In the genomic region with DNA sequence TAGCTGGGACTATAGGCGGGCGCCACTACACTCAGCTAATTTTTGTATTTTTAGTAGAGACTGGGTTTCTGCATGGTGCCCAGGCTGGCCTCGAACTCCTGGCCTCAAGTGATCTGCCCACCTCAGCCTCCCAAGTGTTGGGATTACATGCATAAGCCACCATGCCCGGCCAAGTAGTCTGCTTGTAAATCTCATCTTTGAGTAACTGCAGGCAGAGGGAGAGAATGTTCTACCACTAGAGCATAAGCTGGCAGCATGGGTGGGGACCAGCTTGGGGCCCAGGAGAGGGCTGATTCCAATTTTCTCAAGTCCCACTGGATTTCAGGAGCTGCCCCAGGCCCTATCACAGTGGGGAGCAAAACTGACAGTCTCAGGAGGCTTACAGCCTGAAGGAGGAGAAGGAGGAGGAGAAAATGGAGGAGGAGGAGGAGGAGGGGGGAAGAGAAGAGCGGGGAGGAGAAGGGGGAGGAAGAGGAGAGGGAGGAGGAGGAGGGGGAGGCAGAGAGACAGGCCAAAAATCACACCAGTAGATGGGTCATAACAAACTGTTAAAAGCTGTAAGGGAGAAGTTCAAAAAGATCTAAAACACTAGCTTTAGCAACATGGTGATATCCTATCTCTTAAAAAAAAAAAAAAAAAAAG, we compare ENCODE assay signal across 21 cellular contexts.
DNase-seq lines count a peak whose midpoint lies in the region; ATAC-seq and TF ChIP-seq lines count a peak whose summit lies in the region.
"Had no signal": no experiment of that assay in that cellular context is flagged by ENCODE, and none has a peak within 500 bp of the region (broad histone marks: within the 10 kb centered on the region; RNA-seq: fewer than 3 reads in every experiment).

No MANE protein-coding gene starts in this region.

- intact Hi-C loops in A673 (cut with micrococcal nuclease; ENCODE audit: unreplicated experiment), result no loop called here
- intact Hi-C loops in activated CD4-positive, alpha-beta T cell treated with anti-CD3 and anti-CD28 coated beads, Interleukin-2, amount 10 ng/mL, durations not matched to agents 24 days and 14 days (cut with micrococcal nuclease), result no loop called here

- peaks cover 14% of the 10 kb centered on the region for H3K4me1 Mint-ChIP-seq in WTC11
- peaks cover 20% of the 10 kb centered on the region for H3K4me1 Mint-ChIP-seq in neural progenitor cell
- H3K4me1 Mint-ChIP-seq in activated CD4-positive, alpha-beta T cell treated with anti-CD3 and anti-CD28 coated beads, Interleukin-2, amount 10 ng/mL, durations not matched to agents 24 days and 14 days, result peaks cover 7% of the 10 kb centered on the region

- CTCF ChIA-PET in A673 (lab: Charles Lee) (interaction anchor here (0.6 to 2.4 kb wide), 5 partner anchors 9 to 274 kb away, joined by 3 to 12 read pairs (median 4); no protein-coding TSS in a partner anchor), WTC11 (lab: Charles Lee) (interaction anchor here (0.7 to 5.6 kb wide), 5 partner anchors 9 to 520 kb away, joined by 3 to 93 read pairs (median 7); no protein-coding TSS in a partner anchor)

- H3K9me3 ChIP-seq in A673 (ENCODE audit: low read depth, low read length, poor library complexity, severe bottlenecking), result no peaks in the 10 kb centered on the region
- no peaks in the 10 kb centered on the region for H3K9me3 ChIP-seq in stomach smooth muscle (ENCODE audit: control insufficient read depth in 2 of 2, low read length in 2 of 2)
- H3K9me3 ChIP-seq in neural progenitor cell (ENCODE audit: low read depth), result no peaks in the 10 kb centered on the region
- H3K9me3 ChIP-seq: BE2C; BLaER1 treated with 17β-estradiol and CSF1 and Interleukin-3, amounts not matched to agents 10 nM and 100 nM; HAP-1 had no signal

- H3K27ac Mint-ChIP-seq in WTC11, result no peak overlapping the region
- H3K27ac Mint-ChIP-seq in neural progenitor cell, result no peak overlapping the region
- no peak overlapping the region for H3K27ac Mint-ChIP-seq in activated CD4-positive, alpha-beta T cell treated with anti-CD3 and anti-CD28 coated beads, Interleukin-2, amount 10 ng/mL, durations not matched to agents 24 days and 14 days
- H3K27ac Mint-ChIP-seq: CD14-positive monocyte; CD4-positive, alpha-beta T cell; CD8-positive, alpha-beta memory T cell had no signal

- H3K27me3 ChIP-seq in A673 (replicated peaks; ENCODE audit: insufficient read depth, low read depth, low read length, poor library complexity) (peaks cover 22% of the 10 kb centered on the region), stomach smooth muscle (ENCODE audit: control insufficient read depth in 1 of 2, insufficient read depth in 2 of 2, low read length in 2 of 2) (peaks cover 4 to 5% of the 10 kb centered on the region in 2 donors), neural progenitor cell (peaks cover 42% of the 10 kb centered on the region)

- TF ChIP-seq CTCF in A673 (conservative IDR thresholded peaks at IDR 0.05; ENCODE audit: low read depth, low read length) (no peak), WTC11 (IDR thresholded peaks at IDR 0.05) (no peak), neural progenitor cell (IDR thresholded peaks at IDR 0.05) (no peak)

- H3K4me3 ChIP-seq in A673 (ENCODE audit: low read depth, low read length, poor library complexity, severe bottlenecking), result no peak overlapping the region
- H3K4me3 ChIP-seq in stomach smooth muscle (ENCODE audit: low read length in 2 of 2), result no peak overlapping the region
- H3K4me3 ChIP-seq in neural progenitor cell, result no peak overlapping the region
- H3K4me3 ChIP-seq: BLaER1 treated with 17β-estradiol and CSF1 and Interleukin-3, amounts not matched to agents 10 nM and 100 nM; HAP-1 had no signal

- H3K36me3 Mint-ChIP-seq in WTC11 (no peaks in the 10 kb centered on the region), neural progenitor cell (no peaks in the 10 kb centered on the region)
- no peaks in the 10 kb centered on the region for H3K36me3 Mint-ChIP-seq in activated CD4-positive, alpha-beta T cell treated with anti-CD3 and anti-CD28 coated beads, Interleukin-2, amount 10 ng/mL, durations not matched to agents 24 days and 14 days (ENCODE audit: low read depth)
- H3K36me3 Mint-ChIP-seq: CD14-positive monocyte; CD8-positive, alpha-beta memory T cell had no signal

- peaks cover 4% of the 10 kb centered on the region; the same call in 1 of the 2 replicates for H3K9me3 Mint-ChIP-seq in WTC11
- no peaks in the 10 kb centered on the region for H3K9me3 Mint-ChIP-seq in neural progenitor cell
- H3K9me3 Mint-ChIP-seq in activated CD4-positive, alpha-beta T cell treated with anti-CD3 and anti-CD28 coated beads, Interleukin-2, amount 10 ng/mL, durations not matched to agents 24 days and 14 days, result no peaks in the 10 kb centered on the region
- H3K9me3 Mint-ChIP-seq: CD4-positive, alpha-beta T cell had no signal

- H3K4me3 Mint-ChIP-seq in WTC11 (no peak overlapping the region), neural progenitor cell (no peak overlapping the region)
- H3K4me3 Mint-ChIP-seq in activated CD4-positive, alpha-beta T cell treated with anti-CD3 and anti-CD28 coated beads, Interleukin-2, amount 10 ng/mL, durations not matched to agents 24 days and 14 days, result no peak overlapping the region
- H3K4me3 Mint-ChIP-seq: CD4-positive, alpha-beta T cell; CD8-positive, alpha-beta memory T cell had no signal

- no peak for ATAC-seq in WTC11

- BruUV-seq in A673 (replicated peaks; lab: Mats Ljungman, UMichigan), result no TSS peak

- no peaks in the 10 kb centered on the region for H3K4me1 ChIP-seq in A673 (ENCODE audit: insufficient read depth, low read length, poor library complexity, severe bottlenecking)
- H3K4me1 ChIP-seq in stomach smooth muscle (ENCODE audit: control insufficient read depth, insufficient read depth, low read length), result peaks cover 54% of the 10 kb centered on the region
- peaks cover 3% of the 10 kb centered on the region for H3K4me1 ChIP-seq in neural progenitor cell
- H3K4me1 ChIP-seq: BE2C had no signal

- POLR2A ChIA-PET in A673 (lab: Charles Lee; ENCODE audit: low non-redundant PET), result interaction anchor here (0.6 kb wide), 1 partner anchor 17 kb away, joined by 10 read pairs; no protein-coding TSS in a partner anchor
- POLR2A ChIA-PET in WTC11 (lab: Charles Lee), result interaction anchor here (0.6 kb wide), 2 partner anchors 34 to 47 kb away, joined by 3 read pairs; no protein-coding TSS in a partner anchor

- no peaks in the 10 kb centered on the region for H4K20me1 ChIP-seq in neural progenitor cell (ENCODE audit: low read depth)

- H3K9ac ChIP-seq in stomach smooth muscle (ENCODE audit: low read length in 2 of 2) (no peak overlapping the region), neural progenitor cell (no peak overlapping the region)
- H3K9ac ChIP-seq: BLaER1 treated with 17β-estradiol and CSF1 and Interleukin-3, amounts not matched to agents 10 nM and 100 nM had no signal

- H3K27ac ChIP-seq in A673 (ENCODE audit: low read depth, low read length, poor library complexity, severe bottlenecking), result no peak overlapping the region
- peak overlapping the region; percentile 85 for H3K27ac ChIP-seq in stomach smooth muscle (ENCODE audit: low read length)
- H3K27ac ChIP-seq in neural progenitor cell, result no peak overlapping the region
- H3K27ac ChIP-seq: 22Rv1; BLaER1 treated with 17β-estradiol and CSF1 and Interleukin-3, amounts not matched to agents 10 nM and 100 nM had no signal

- H3K79me2 ChIP-seq in neural progenitor cell (ENCODE audit: low read depth), result no peaks in the 10 kb centered on the region

- H3K27me3 Mint-ChIP-seq in WTC11 (ENCODE audit: low read depth) (peaks cover 39% of the 10 kb centered on the region), neural progenitor cell (ENCODE audit: insufficient read depth, low read depth) (peaks cover 31% of the 10 kb centered on the region)
- peaks cover 26% of the 10 kb centered on the region for H3K27me3 Mint-ChIP-seq in activated CD4-positive, alpha-beta T cell treated with anti-CD3 and anti-CD28 coated beads, Interleukin-2, amount 10 ng/mL, durations not matched to agents 24 days and 14 days

- no peaks in the 10 kb centered on the region for H3F3A ChIP-seq in neural progenitor cell (ENCODE audit: low read depth)

- H3K36me3 ChIP-seq in A673 (ENCODE audit: insufficient read depth, low read length, poor library complexity, severe bottlenecking), result no peaks in the 10 kb centered on the region
- H3K36me3 ChIP-seq in stomach smooth muscle (ENCODE audit: control insufficient read depth in 2 of 2, insufficient read depth in 2 of 2, low read length in 2 of 2), result no peaks in the 10 kb centered on the region
- H3K36me3 ChIP-seq in neural progenitor cell, result no peaks in the 10 kb centered on the region
- H3K36me3 ChIP-seq: BE2C; BLaER1 treated with 17β-estradiol and CSF1 and Interleukin-3, amounts not matched to agents 10 nM and 100 nM; HAP-1 had no signal

- H2AFZ ChIP-seq in neural progenitor cell (replicated peaks), result no peak overlapping the region

- peak; percentile 18 for DNase-seq in A673 (ENCODE audit: low spot score)
- DNase-seq in WTC11 (ENCODE audit: low spot score), result no peak
- DNase-seq in left kidney (ENCODE audit: low read depth, low spot score), result peak; percentile 46
- DNase-seq in NCI-H1436 (lab: John Stamatoyannopoulos, UW), result no peak
- no peak for DNase-seq in neural progenitor cell (ENCODE audit: low spot score)
- DNase-seq in activated CD4-positive, alpha-beta T cell treated with anti-CD3 and anti-CD28 coated beads, Interleukin-2, amount 10 ng/mL, durations not matched to agents 24 days and 14 days, result no peak
- DNase-seq: ACHN; AML-193; BE2C; CD4-positive, alpha-beta T cell; CD8-positive, alpha-beta memory T cell; DMS 273 treated with DMSO at 0.1 percent for 48 hours; DMS79; EL; GF-D8; GOT3 had no signal

- no peak overlapping the region for H3K4me2 ChIP-seq in neural progenitor cell
- H3K4me2 ChIP-seq: BLaER1 treated with 17β-estradiol and CSF1 and Interleukin-3, amounts not matched to agents 10 nM and 100 nM had no signal

TF ChIP-seq in WTC11, 78 proteins besides CTCF, POLR2A, EP300 and RAD21:
- TF ChIP-seq ZNF121 (CRISPR knock-in tag; IDR thresholded peaks at IDR 0.05) (no peak), ZNF263 (CRISPR knock-in tag; IDR thresholded peaks at IDR 0.05; ENCODE audit: low read depth) (peak; percentile 47; the same call in 1 of the 2 replicates)
TF ChIP-seq in WTC11: peak in this region for 1.

Comparison
In these comparisons a context has a peak if more than half of its experiments do, and no peak if none do; other contexts are left out.
1. DNase-seq: peak in A673 (single experiment) and left kidney (single experiment); none in WTC11 (single experiment), NCI-H1436 (single experiment), neural progenitor cell (single experiment) and activated CD4-positive, alpha-beta T cell treated with anti-CD3 and anti-CD28 coated beads, Interleukin-2, amount 10 ng/mL, durations not matched to agents 24 days and 14 days (single experiment).